Comparison of ENCODE assay signal across 25 cellular contexts in genomic region chr1:168474322-168474721, GRCh38.
"Had no signal": no experiment of that assay in that cellular context is flagged by ENCODE, and none has a peak within 500 bp of the region (broad histone marks: within the 10 kb centered on the region; RNA-seq: fewer than 3 reads in every experiment).

No MANE protein-coding gene starts in this region.

- H3K27ac ChIP-seq: colonic mucosa, epithelial cell of prostate, esophagus squamous epithelium, gastrocnemius medialis, heart right ventricle, left lung, lower lobe of right lung had no signal

- H3K27me3 ChIP-seq: colonic mucosa, esophagus squamous epithelium, gastrocnemius medialis, heart right ventricle, left lung had no signal

- H3K4me3 ChIP-seq: colonic mucosa, esophagus squamous epithelium, gastrocnemius medialis, heart right ventricle, left lung, lower lobe of right lung, mucosa of descending colon had no signal

- ATAC-seq: effector memory CD8-positive, alpha-beta T cell; esophagus mucosa; gastrocnemius medialis; heart right ventricle; left cardiac atrium; left lung; left ventricle myocardium superior; lower lobe of right lung; mucosa of descending colon had no signal

- DNase-seq: colonic mucosa; cortex of kidney; effector CD8-positive, alpha-beta T cell; effector memory CD8-positive, alpha-beta T cell; endodermal cell; erythroblast; esophagus squamous epithelium; foreskin fibroblast; foreskin melanocyte; gastrocnemius medialis; glutamatergic neuron; head of caudate nucleus; heart right ventricle; hippocampal formation; left cardiac atrium; left lung; left ventricle myocardium superior; lower lobe of right lung; mesenchymal stem cell; mucosa of descending colon had no signal

- H3K36me3 ChIP-seq: colonic mucosa, esophagus squamous epithelium, gastrocnemius medialis, heart right ventricle, left lung, lower lobe of right lung had no signal

- H3K9me3 ChIP-seq: esophagus squamous epithelium, gastrocnemius medialis had no signal

- FAIRE-seq: endometrium, islet of Langerhans, keratinocyte had no signal
